Comparison of ENCODE assay signal across 1 cellular context in the genomic region with DNA sequence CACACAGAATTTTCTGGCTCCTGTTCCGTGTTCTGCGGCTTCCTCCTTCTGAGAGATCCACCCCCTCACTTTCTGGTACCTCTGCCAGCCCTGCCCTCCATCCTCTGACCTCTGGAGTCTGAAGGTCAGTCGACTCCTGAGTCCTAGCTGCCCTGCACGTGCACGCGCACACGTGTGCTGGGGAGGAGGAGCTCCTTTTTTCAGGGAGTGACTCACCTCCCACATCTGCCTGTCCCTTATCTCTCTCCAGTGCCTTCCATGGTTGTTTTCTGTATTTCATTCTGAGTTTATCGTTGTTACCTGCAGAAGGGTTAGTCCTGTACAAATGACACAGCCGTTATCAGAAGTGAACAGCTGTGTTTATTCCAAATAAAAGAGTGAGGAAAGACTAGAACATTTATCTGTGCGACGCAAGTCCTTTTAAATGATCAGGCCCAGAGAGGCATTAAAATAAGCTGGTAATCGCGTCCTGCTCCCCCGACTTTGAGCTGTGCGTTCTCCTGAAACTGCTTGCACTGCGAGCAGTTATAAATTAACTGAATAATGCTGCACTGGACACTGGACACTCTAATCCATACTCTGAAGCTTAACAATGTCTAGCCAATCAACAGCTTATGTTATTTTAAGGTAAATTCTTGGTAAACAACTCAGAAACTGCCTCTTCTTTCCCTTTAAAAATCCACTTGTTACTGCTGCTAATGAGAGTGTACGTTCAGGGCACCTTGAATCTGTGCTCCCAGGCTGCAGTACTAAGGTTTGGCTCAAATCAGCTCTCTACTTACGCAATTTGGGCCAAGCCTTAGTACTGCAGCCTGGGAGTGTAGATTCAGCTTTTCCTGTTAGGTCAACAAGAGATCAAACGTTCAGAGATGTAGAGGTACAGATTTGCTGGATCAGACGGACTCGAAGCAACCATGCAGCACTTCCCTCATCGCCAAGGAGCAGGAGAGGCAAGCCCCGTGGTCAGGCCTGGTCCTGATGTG.
TF ChIP-seq lines count a peak whose summit lies in the region.

No MANE protein-coding gene starts in this region.

TF ChIP-seq in K562, 482 proteins besides CTCF, POLR2A, EP300 and RAD21 (continued from another document and continues in another):
- TF ChIP-seq, protein P1, sequence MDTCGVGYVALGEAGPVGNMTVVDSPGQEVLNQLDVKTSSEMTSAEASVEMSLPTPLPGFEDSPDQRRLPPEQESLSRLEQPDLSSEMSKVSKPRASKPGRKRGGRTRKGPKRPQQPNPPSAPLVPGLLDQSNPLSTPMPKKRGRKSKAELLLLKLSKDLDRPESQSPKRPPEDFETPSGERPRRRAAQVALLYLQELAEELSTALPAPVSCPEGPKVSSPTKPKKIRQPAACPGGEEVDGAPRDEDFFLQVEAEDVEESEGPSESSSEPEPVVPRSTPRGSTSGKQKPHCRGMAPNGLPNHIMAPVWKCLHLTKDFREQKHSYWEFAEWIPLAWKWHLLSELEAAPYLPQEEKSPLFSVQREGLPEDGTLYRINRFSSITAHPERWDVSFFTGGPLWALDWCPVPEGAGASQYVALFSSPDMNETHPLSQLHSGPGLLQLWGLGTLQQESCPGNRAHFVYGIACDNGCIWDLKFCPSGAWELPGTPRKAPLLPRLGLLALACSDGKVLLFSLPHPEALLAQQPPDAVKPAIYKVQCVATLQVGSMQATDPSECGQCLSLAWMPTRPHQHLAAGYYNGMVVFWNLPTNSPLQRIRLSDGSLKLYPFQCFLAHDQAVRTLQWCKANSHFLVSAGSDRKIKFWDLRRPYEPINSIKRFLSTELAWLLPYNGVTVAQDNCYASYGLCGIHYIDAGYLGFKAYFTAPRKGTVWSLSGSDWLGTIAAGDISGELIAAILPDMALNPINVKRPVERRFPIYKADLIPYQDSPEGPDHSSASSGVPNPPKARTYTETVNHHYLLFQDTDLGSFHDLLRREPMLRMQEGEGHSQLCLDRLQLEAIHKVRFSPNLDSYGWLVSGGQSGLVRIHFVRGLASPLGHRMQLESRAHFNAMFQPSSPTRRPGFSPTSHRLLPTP (IDR thresholded peaks at IDR 0.05; ENCODE audit: borderline replicate concordance, extremely low read depth, insufficient read length): no peak
- peak; percentile 54; the same call in 1 of the 2 replicates for TF ChIP-seq JUN (IDR thresholded peaks at IDR 0.05; ENCODE audit: borderline replicate concordance, low read depth, low read length)
- no peak for TF ChIP-seq JUN (CRISPR knock-in tag; IDR thresholded peaks at IDR 0.05; ENCODE audit: borderline replicate concordance)
- TF ChIP-seq, protein P2, sequence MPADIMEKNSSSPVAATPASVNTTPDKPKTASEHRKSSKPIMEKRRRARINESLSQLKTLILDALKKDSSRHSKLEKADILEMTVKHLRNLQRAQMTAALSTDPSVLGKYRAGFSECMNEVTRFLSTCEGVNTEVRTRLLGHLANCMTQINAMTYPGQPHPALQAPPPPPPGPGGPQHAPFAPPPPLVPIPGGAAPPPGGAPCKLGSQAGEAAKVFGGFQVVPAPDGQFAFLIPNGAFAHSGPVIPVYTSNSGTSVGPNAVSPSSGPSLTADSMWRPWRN (IDR thresholded peaks at IDR 0.05; ENCODE audit: low read depth): peak; percentile 79
- TF ChIP-seq CLOCK (CRISPR knock-in tag; IDR thresholded peaks at IDR 0.05; ENCODE audit: borderline replicate concordance): peak; percentile 50; the same call in 1 of the 2 replicates
- TF ChIP-seq MBD1 (CRISPR knock-in tag; IDR thresholded peaks at IDR 0.05): no peak
- TF ChIP-seq THRA (IDR thresholded peaks at IDR 0.05): no peak
- TF ChIP-seq TAL1 (IDR thresholded peaks at IDR 0.05): peak; percentile 97
- peak; percentile 92 for TF ChIP-seq ZEB2 (IDR thresholded peaks at IDR 0.05)
- 0 out of 2 replicates have a peak, but pooled peaks have one; percentile 42 for TF ChIP-seq NBN (IDR thresholded peaks at IDR 0.05; ENCODE audit: low read depth)
- TF ChIP-seq ETS2 (tag; IDR thresholded peaks at IDR 0.05; ENCODE audit: borderline replicate concordance, poor library complexity, severe bottlenecking): no peak
- no peak for TF ChIP-seq NFRKB (IDR thresholded peaks at IDR 0.05; ENCODE audit: low read depth)
- TF ChIP-seq MGA (IDR thresholded peaks at IDR 0.05): no peak
- TF ChIP-seq ATF1 (CRISPR knock-in tag; IDR thresholded peaks at IDR 0.05): no peak
- 0 out of 2 replicates have a peak, but pooled peaks have one; percentile 29 for TF ChIP-seq ATF1 (tag; IDR thresholded peaks at IDR 0.05)
- TF ChIP-seq KAT7 (CRISPR knock-in tag; IDR thresholded peaks at IDR 0.05; ENCODE audit: borderline replicate concordance): no peak
- TF ChIP-seq LEF1 (IDR thresholded peaks at IDR 0.05): peak; percentile 58; the same call in 1 of the 2 replicates
- peak in 1 of 2 experiments; percentile 70; a peak in 1 of 4 replicates for TF ChIP-seq ARNT (IDR thresholded peaks at IDR 0.05)
- TF ChIP-seq, protein P3, sequence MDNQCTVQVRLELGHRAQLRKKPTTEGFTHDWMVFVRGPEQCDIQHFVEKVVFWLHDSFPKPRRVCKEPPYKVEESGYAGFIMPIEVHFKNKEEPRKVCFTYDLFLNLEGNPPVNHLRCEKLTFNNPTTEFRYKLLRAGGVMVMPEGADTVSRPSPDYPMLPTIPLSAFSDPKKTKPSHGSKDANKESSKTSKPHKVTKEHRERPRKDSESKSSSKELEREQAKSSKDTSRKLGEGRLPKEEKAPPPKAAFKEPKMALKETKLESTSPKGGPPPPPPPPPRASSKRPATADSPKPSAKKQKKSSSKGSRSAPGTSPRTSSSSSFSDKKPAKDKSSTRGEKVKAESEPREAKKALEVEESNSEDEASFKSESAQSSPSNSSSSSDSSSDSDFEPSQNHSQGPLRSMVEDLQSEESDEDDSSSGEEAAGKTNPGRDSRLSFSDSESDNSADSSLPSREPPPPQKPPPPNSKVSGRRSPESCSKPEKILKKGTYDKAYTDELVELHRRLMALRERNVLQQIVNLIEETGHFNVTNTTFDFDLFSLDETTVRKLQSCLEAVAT (IDR thresholded peaks at IDR 0.05): no peak
- TF ChIP-seq TRIM25 (IDR thresholded peaks at IDR 0.05; ENCODE audit: borderline replicate concordance): no peak
